Comparison of ENCODE assay signal across 8 cellular contexts in genomic region chr22:31106651-31107205, GRCh38. TPM values are rescaled to one million over a fixed set of nuclear protein-coding genes. Genes with fewer than 3 reads are reported as not detected.
DNase-seq lines count a peak whose midpoint lies in the region; ATAC-seq, FAIRE-seq and TF ChIP-seq lines count a peak whose summit lies in the region.

No MANE protein-coding gene starts in this region.

- H3F3A ChIP-seq in GM23338 (replicated peaks; ENCODE audit: low read depth), result peaks cover 13% of the 10 kb centered on the region; the same call in 1 of the 2 replicates

- H3K4me3 Mint-ChIP-seq in GM23338, result peak overlapping the region; percentile 70
- H3K4me3 Mint-ChIP-seq in activated naive CD8-positive, alpha-beta T cell treated with anti-CD3 and anti-CD28 coated beads for 36 hours, result peak overlapping the region; percentile 84

- ATAC-seq in GM23338 (peak; percentile 2), HG03196 (IDR thresholded peaks at IDR 0.05; ENCODE audit: unreplicated experiment) (no peak)

- peak overlapping the region; percentile 92 for H3K4me2 ChIP-seq in GM23338
- peak overlapping the region; percentile 79 for H3K4me2 ChIP-seq in hepatocyte

- H3K27me3 Mint-ChIP-seq in GM23338 (ENCODE audit: insufficient read depth, low read depth, poor library complexity), result peaks cover 41% of the 10 kb centered on the region
- H3K27me3 Mint-ChIP-seq in activated naive CD8-positive, alpha-beta T cell treated with anti-CD3 and anti-CD28 coated beads for 36 hours, result no peaks in the 10 kb centered on the region

- H3K4me1 ChIP-seq in GM23338 (ENCODE audit: insufficient read depth) (peaks cover 25% of the 10 kb centered on the region), hepatocyte (ENCODE audit: insufficient read depth) (peaks cover 11% of the 10 kb centered on the region), small intestine (ENCODE audit: control insufficient read depth in 2 of 2, insufficient read depth in 1 of 2, low read depth in 1 of 2, low read length in 1 of 2) (no peaks in the 10 kb centered on the region)

- H2AFZ ChIP-seq in GM23338, result peak overlapping the region; percentile 90
- peak overlapping the region; percentile 74 for H2AFZ ChIP-seq in hepatocyte

- H3K9me3 ChIP-seq in hepatocyte (ENCODE audit: low read depth) (no peaks in the 10 kb centered on the region), small intestine (ENCODE audit: control insufficient read depth, low read depth) (no peaks in the 10 kb centered on the region)

- no peak for TF ChIP-seq CTCF in GM23338 (conservative IDR thresholded peaks at IDR 0.05; ENCODE audit: low read depth in 2 of 2)
- TF ChIP-seq CTCF in hepatocyte (IDR thresholded peaks at IDR 0.05; ENCODE audit: poor library complexity), result no peak
- TF ChIP-seq CTCF in GM10248 (IDR thresholded peaks at IDR 0.05; ENCODE audit: control extremely low read depth, extremely low read depth, low read depth, missing control alignments), result no peak

- no peak overlapping the region for H3K27ac Mint-ChIP-seq in GM23338
- no peak overlapping the region for H3K27ac Mint-ChIP-seq in activated naive CD8-positive, alpha-beta T cell treated with anti-CD3 and anti-CD28 coated beads for 36 hours

- CTCF ChIA-PET in GM10248 (lab: Yijun Ruan, JAX), result interaction anchor here (0.6 to 3.1 kb wide), 19 partner anchors 7 to 501 kb away, joined by 3 to 16 read pairs (median 4); no protein-coding TSS in a partner anchor

- H3K9me2 ChIP-seq in GM23338 (ENCODE audit: insufficient read depth), result no peaks in the 10 kb centered on the region
- no peaks in the 10 kb centered on the region for H3K9me2 ChIP-seq in hepatocyte (replicated peaks; ENCODE audit: insufficient read depth)

- H4K20me1 ChIP-seq in GM23338 (replicated peaks; ENCODE audit: insufficient read depth) (peaks cover 6% of the 10 kb centered on the region; the same call in 1 of the 2 replicates), hepatocyte (ENCODE audit: insufficient read depth, poor library complexity, severe bottlenecking) (no peaks in the 10 kb centered on the region)

- H3K4me3 ChIP-seq in GM23338 (peak overlapping the region; percentile 82), hepatocyte (peak overlapping the region; percentile 59), small intestine (ENCODE audit: low read depth in 1 of 2, low read length in 2 of 2) (peak overlapping the region; percentile 47 to 72)

- H3K27me3 ChIP-seq in GM23338 (ENCODE audit: insufficient read depth) (peaks cover 22% of the 10 kb centered on the region), hepatocyte (no peaks in the 10 kb centered on the region), small intestine (ENCODE audit: control insufficient read depth in 2 of 2, insufficient read depth in 2 of 2, low read length in 2 of 2) (no peaks in the 10 kb centered on the region)

- no peaks in the 10 kb centered on the region; the same call in 2 of the 3 replicates for H3K9me3 Mint-ChIP-seq in GM23338
- no peaks in the 10 kb centered on the region for H3K9me3 Mint-ChIP-seq in activated naive CD8-positive, alpha-beta T cell treated with anti-CD3 and anti-CD28 coated beads for 36 hours

- FAIRE-seq in small intestine (lab: Jason Lieb, UNC), result no peak

- H3K79me2 ChIP-seq in GM23338 (replicated peaks; ENCODE audit: insufficient read depth) (no peaks in the 10 kb centered on the region), hepatocyte (no peaks in the 10 kb centered on the region)

- WGBS in hepatocyte (ENCODE audit: low lambda C conversion rate, missing lambda C conversion rate), result 60% methylated on average over 18 of the region's 18 CpGs
- WGBS in small intestine, 3 donors, result 54 to 68% (median 68%) methylated on average over 18 of the region's 18 CpGs

- H3K36me3 ChIP-seq in GM23338 (ENCODE audit: insufficient read depth), result no peaks in the 10 kb centered on the region
- H3K36me3 ChIP-seq in hepatocyte (replicated peaks; ENCODE audit: insufficient read depth, low read depth), result no peaks in the 10 kb centered on the region
- peaks cover 0 to 4% of the 10 kb centered on the region in 2 donors for H3K36me3 ChIP-seq in small intestine (ENCODE audit: control insufficient read depth in 2 of 2, insufficient read depth in 2 of 2, low read length in 2 of 2)

- POLR2A ChIA-PET in GM10248 (lab: Yijun Ruan, JAX), result interaction anchor here (0.8 to 1.4 kb wide), 3 partner anchors 26 to 184 kb away, joined by 3 read pairs; partner anchors contain the start of genes MORC2, SMTN and TUG1

- peaks cover 9% of the 10 kb centered on the region for H3K4me1 Mint-ChIP-seq in GM23338
- peaks cover 15% of the 10 kb centered on the region for H3K4me1 Mint-ChIP-seq in activated naive CD8-positive, alpha-beta T cell treated with anti-CD3 and anti-CD28 coated beads for 36 hours

- DNase-seq in GM23338 (ENCODE audit: low spot score) (peak; percentile 39), hepatocyte (ENCODE audit: low spot score) (no peak), small intestine (no peak), GM10248 (ENCODE audit: extremely low spot score) (no peak), hippocampal formation (lab: John Stamatoyannopoulos, UW) (no peak)
- DNase-seq in activated naive CD8-positive, alpha-beta T cell treated with anti-CD3 and anti-CD28 coated beads for 36 hours, result no peak
- no peak for DNase-seq in activated CD8-positive, alpha-beta memory T cell treated with anti-CD3 and anti-CD28 coated beads for 24 hours

- H3K27ac ChIP-seq in GM23338 (ENCODE audit: low read depth) (no peak overlapping the region), hepatocyte (peak overlapping the region; percentile 91), small intestine (ENCODE audit: low read depth in 1 of 2, low read length in 1 of 2) (peak overlapping the region; percentile 63 to 95)

- no peaks in the 10 kb centered on the region for H3K36me3 Mint-ChIP-seq in GM23338 (ENCODE audit: low read depth)
- no peaks in the 10 kb centered on the region for H3K36me3 Mint-ChIP-seq in activated naive CD8-positive, alpha-beta T cell treated with anti-CD3 and anti-CD28 coated beads for 36 hours

TF ChIP-seq in GM23338, 12 proteins besides CTCF, POLR2A, EP300 and RAD21 (continues in another document):
- TF ChIP-seq JUNB (IDR thresholded peaks at IDR 0.05; ENCODE audit: unreplicated experiment) (no peak), CREB1 (CRISPR knock-in tag; IDR thresholded peaks at IDR 0.05; ENCODE audit: low read depth) (no peak), ZNF114 (CRISPR knock-in tag; IDR thresholded peaks at IDR 0.05) (no peak)

RNA-seq across cellular contexts. Expression of gene SELENOM, which starts 0.6 kb away (rescaled TPM):
- total RNA-seq in GM23338 (2014; rRNA removed; shearing (Covaris generic)), result 44.9 and 67.6 TPM in 2 replicates
- polyA plus RNA-seq in GM23338 (2016; fragmentation: Nextera tagmentation; extraction: Ambion mirVana) (49.7 and 50.8 TPM in 2 replicates), hepatocyte (240 and 307 TPM in 2 replicates), small intestine (100 to 1,000 TPM in 1 of 3 donors, 10 to 100 TPM in 2; 14.8 to 163 (median 90.0) TPM)
- total RNA-seq in activated naive CD8-positive, alpha-beta T cell treated with anti-CD3 and anti-CD28 coated beads for 36 hours, result 1 to 10 TPM; 6.4 to 7.8 TPM
- total RNA-seq in hepatocyte, result 130 and 156 TPM in 2 replicates

RNA-seq across cellular contexts. Expression of gene INPP5J, which starts 16.0 kb away (rescaled TPM):
- total RNA-seq in GM23338 (2014; rRNA removed; shearing (Covaris generic)), result 11.2 and 14.5 TPM in 2 replicates
- polyA plus RNA-seq in GM23338 (2016; fragmentation: Nextera tagmentation; extraction: Ambion mirVana), result 4.8 and 5.3 TPM in 2 replicates
- under 1 TPM; 0.23 to 0.44 TPM for total RNA-seq in activated naive CD8-positive, alpha-beta T cell treated with anti-CD3 and anti-CD28 coated beads for 36 hours
- 3.4 and 3.5 TPM in 2 replicates for total RNA-seq in hepatocyte
- 5.6 and 6.1 TPM in 2 replicates for polyA plus RNA-seq in hepatocyte
- polyA plus RNA-seq in small intestine, result 10 to 100 TPM; 12.2 to 93.7 (median 81.9) TPM

RNA-seq across cellular contexts. Expression of gene SMTN, which starts 25.6 kb away (rescaled TPM):
- total RNA-seq in GM23338 (2014; rRNA removed; shearing (Covaris generic)), result 16.3 and 27.4 TPM in 2 replicates
- polyA plus RNA-seq in GM23338 (2016; fragmentation: Nextera tagmentation; extraction: Ambion mirVana), result 32.2 and 34.0 TPM in 2 replicates
- 10 to 100 TPM; 19.2 to 19.8 TPM for total RNA-seq in activated naive CD8-positive, alpha-beta T cell treated with anti-CD3 and anti-CD28 coated beads for 36 hours
- 43.0 and 64.7 TPM in 2 replicates for total RNA-seq in hepatocyte
- 88.7 and 112 TPM in 2 replicates for polyA plus RNA-seq in hepatocyte
- 10 to 100 TPM in 2 of 3 donors, 1 to 10 TPM in 1; 7.8 to 74.8 (median 17.0) TPM for polyA plus RNA-seq in small intestine

RNA-seq across cellular contexts. Expression of gene PLA2G3, which starts 33.6 kb away (rescaled TPM):
- 31.0 and 34.5 TPM in 2 replicates for total RNA-seq in GM23338 (2014; rRNA removed; shearing (Covaris generic))
- 15.3 and 18.0 TPM in 2 replicates for polyA plus RNA-seq in GM23338 (2016; fragmentation: Nextera tagmentation; extraction: Ambion mirVana)
- not detected for total RNA-seq in activated naive CD8-positive, alpha-beta T cell treated with anti-CD3 and anti-CD28 coated beads for 36 hours
- 0.04 and 0.10 TPM in 2 replicates for total RNA-seq in hepatocyte
- polyA plus RNA-seq in hepatocyte, result 0.33 and 0.52 TPM in 2 replicates
- polyA plus RNA-seq in small intestine, result 1 to 10 TPM in 1 of 3 donors, not detected in 2; 4.2 TPM

RNA-seq across cellular contexts. Expression of gene RNF185, which starts 53.3 kb away (rescaled TPM):
- total RNA-seq in GM23338 (2014; rRNA removed; shearing (Covaris generic)), result 13.6 and 15.5 TPM in 2 replicates
- 6.8 and 7.6 TPM in 2 replicates for polyA plus RNA-seq in GM23338 (2016; fragmentation: Nextera tagmentation; extraction: Ambion mirVana)
- total RNA-seq in activated naive CD8-positive, alpha-beta T cell treated with anti-CD3 and anti-CD28 coated beads for 36 hours, result 10 to 100 TPM; 20.5 to 21.3 TPM
- total RNA-seq in hepatocyte, result 48.0 and 49.3 TPM in 2 replicates
- 43.2 and 46.5 TPM in 2 replicates for polyA plus RNA-seq in hepatocyte
- polyA plus RNA-seq in small intestine, result 10 to 100 TPM; 18.3 to 34.9 (median 30.8) TPM
